12 cellular contexts compared by ENCODE assay signal in genomic region chr15:85592148-85592547, GRCh38.
A peak's percentile ranks its signal among the peaks of the same experiment; 100 is the strongest.
DNase-seq lines count a peak whose midpoint lies in the region; ATAC-seq and TF ChIP-seq lines count a peak whose summit lies in the region.
"Had no signal": no experiment of that assay in that cellular context is flagged by ENCODE, and none has a peak within 500 bp of the region (broad histone marks: within the 10 kb centered on the region; RNA-seq: fewer than 3 reads in every experiment).

No MANE protein-coding gene starts in this region.

- H3K4me1 Mint-ChIP-seq in effector memory CD8-positive, alpha-beta T cell (ENCODE audit: low read depth in 2 of 2) = peaks cover 20 to 34% of the 10 kb centered on the region in 2 donors

- no peaks in the 10 kb centered on the region for H3K9me2 ChIP-seq in hepatocyte (replicated peaks; ENCODE audit: insufficient read depth)

- DNase-seq in NCI-H1694 treated with DMSO at 0.1 percent for 48 hours (lab: John Stamatoyannopoulos, UW) (peak; percentile 3), NCI-H1694 (lab: John Stamatoyannopoulos, UW) (no peak), amniotic stem cell (lab: John Stamatoyannopoulos, UW) (peak; percentile 37), hepatocyte (ENCODE audit: low spot score) (no peak), upper lobe of right lung (no peak)
- DNase-seq in effector memory CD8-positive, alpha-beta T cell = no peak
- no peak for DNase-seq in activated CD4-positive, alpha-beta T cell treated with anti-CD3 and anti-CD28 coated beads, Interleukin-2, amount 50 U/mL, for 1 hour
- DNase-seq: 8988T, T-helper 1 cell had no signal

- no peaks in the 10 kb centered on the region for H3K9me3 ChIP-seq in hepatocyte (ENCODE audit: low read depth)
- H3K9me3 ChIP-seq in upper lobe of right lung = no peaks in the 10 kb centered on the region

- H4K20me1 ChIP-seq in hepatocyte (ENCODE audit: insufficient read depth, poor library complexity, severe bottlenecking) = no peaks in the 10 kb centered on the region

- no peaks in the 10 kb centered on the region for H3K27me3 ChIP-seq in hepatocyte
- no peaks in the 10 kb centered on the region for H3K27me3 ChIP-seq in upper lobe of right lung

- H3K27ac ChIP-seq in hepatocyte (peak overlapping the region; percentile 3), upper lobe of right lung (peak overlapping the region; percentile 32)

- peaks cover 32% of the 10 kb centered on the region for H3K4me1 ChIP-seq in hepatocyte (ENCODE audit: insufficient read depth)
- H3K4me1 ChIP-seq in upper lobe of right lung = peaks cover 47% of the 10 kb centered on the region

- H3K36me3 ChIP-seq in hepatocyte (replicated peaks; ENCODE audit: insufficient read depth, low read depth) (no peaks in the 10 kb centered on the region), upper lobe of right lung (peaks cover 35% of the 10 kb centered on the region)

- no peak overlapping the region for H2AFZ ChIP-seq in hepatocyte

- H3K4me3 Mint-ChIP-seq in effector memory CD8-positive, alpha-beta T cell = no peak overlapping the region
- H3K4me3 Mint-ChIP-seq: dendritic cell treated with granulocyte-macrophage colony-stimulating factor and Interleukin-4, amounts not matched to agents 40 ng/mL and 50 ng/mL, for 4 days had no signal

- intact Hi-C loops in upper lobe of right lung (cut with DNase I) = no loop called here

- WGBS in hepatocyte (ENCODE audit: low lambda C conversion rate, missing lambda C conversion rate) = 63% methylated on average over 3 of the region's 3 CpGs

- no peak for ATAC-seq in upper lobe of right lung
- ATAC-seq in effector memory CD8-positive, alpha-beta T cell (replicated peaks) = no peak
- no peak for ATAC-seq in GM21786 (IDR thresholded peaks at IDR 0.05; ENCODE audit: unreplicated experiment)

- no peak overlapping the region for H3K4me2 ChIP-seq in hepatocyte

- no peaks in the 10 kb centered on the region for H3K9me3 Mint-ChIP-seq in effector memory CD8-positive, alpha-beta T cell
- H3K9me3 Mint-ChIP-seq: dendritic cell treated with granulocyte-macrophage colony-stimulating factor and Interleukin-4, amounts not matched to agents 40 ng/mL and 50 ng/mL, for 4 days had no signal

- H3K27me3 Mint-ChIP-seq in effector memory CD8-positive, alpha-beta T cell = no peaks in the 10 kb centered on the region
- H3K27me3 Mint-ChIP-seq: dendritic cell treated with granulocyte-macrophage colony-stimulating factor and Interleukin-4, amounts not matched to agents 40 ng/mL and 50 ng/mL, for 4 days had no signal

- TF ChIP-seq CTCF in hepatocyte (IDR thresholded peaks at IDR 0.05; ENCODE audit: poor library complexity) (peak; percentile 28), upper lobe of right lung (IDR thresholded peaks at IDR 0.05) (peak; percentile 24)

- H3K27ac Mint-ChIP-seq in effector memory CD8-positive, alpha-beta T cell = peak overlapping the region in 1 of 2 donors; percentile 20
- H3K27ac Mint-ChIP-seq: dendritic cell treated with granulocyte-macrophage colony-stimulating factor and Interleukin-4, amounts not matched to agents 40 ng/mL and 50 ng/mL, for 4 days had no signal

- H3K36me3 Mint-ChIP-seq in effector memory CD8-positive, alpha-beta T cell (ENCODE audit: insufficient read depth) = peaks cover 37% of the 10 kb centered on the region

- peaks cover 65% of the 10 kb centered on the region for H3K79me2 ChIP-seq in hepatocyte

- no peak overlapping the region for H3K4me3 ChIP-seq in hepatocyte
- no peak overlapping the region for H3K4me3 ChIP-seq in upper lobe of right lung
- H3K4me3 ChIP-seq: skin epidermis had no signal

Comparison
In these comparisons a context has a peak if more than half of its experiments do, and no peak if none do; other contexts are left out.
1. DNase-seq: peak in NCI-H1694 treated with DMSO at 0.1 percent for 48 hours (single experiment) and amniotic stem cell (single experiment); none in NCI-H1694 (single experiment), hepatocyte (single experiment), upper lobe of right lung (single experiment), effector memory CD8-positive, alpha-beta T cell (0 of 3) and activated CD4-positive, alpha-beta T cell treated with anti-CD3 and anti-CD28 coated beads, Interleukin-2, amount 50 U/mL, for 1 hour (single experiment).